Comparison of ENCODE assay signal across 1 cellular context in genomic region chr13:30039506-30039905, GRCh38.
TF ChIP-seq lines count a peak whose summit lies in the region.

No MANE protein-coding gene starts in this region.

TF ChIP-seq in IMR-90, 13 proteins besides CTCF, POLR2A, EP300 and RAD21 (continued from another document):
- TF ChIP-seq MXI1 (IDR thresholded peaks at IDR 0.05; ENCODE audit: borderline replicate concordance, low read depth, low read length) (no peak), SMC3 (IDR thresholded peaks at IDR 0.05; ENCODE audit: low read depth, low read length) (no peak), RCOR1 (IDR thresholded peaks at IDR 0.05; ENCODE audit: insufficient replicate concordance, low read length) (no peak)
